25 cellular contexts compared by ENCODE assay signal in the genomic region with DNA sequence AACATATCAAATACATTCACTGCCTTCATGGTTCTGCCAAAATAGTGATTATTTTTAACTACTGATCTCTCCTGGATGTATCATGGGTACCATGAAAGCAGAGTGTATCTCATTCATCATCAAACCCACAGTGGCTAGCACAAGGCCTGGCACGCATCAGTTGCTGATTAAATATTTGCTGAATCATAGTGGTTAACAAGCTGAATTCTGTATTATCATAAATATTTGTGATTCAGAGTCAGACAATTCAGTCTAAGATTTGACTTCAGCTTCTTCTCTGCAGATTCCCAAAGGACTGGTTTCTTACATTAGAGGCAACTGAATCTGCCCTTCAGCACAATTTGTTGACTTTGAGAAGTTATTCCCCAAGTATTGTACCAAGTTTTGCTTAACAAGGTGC.
DNase-seq lines count a peak whose midpoint lies in the region; ATAC-seq, FAIRE-seq and TF ChIP-seq lines count a peak whose summit lies in the region.
"Had no signal": no experiment of that assay in that cellular context is flagged by ENCODE, and none has a peak within 500 bp of the region (broad histone marks: within the 10 kb centered on the region; RNA-seq: fewer than 3 reads in every experiment).

No MANE protein-coding gene starts in this region.

- no peak overlapping the region for H3K18ac ChIP-seq in mesenchymal stem cell (ENCODE audit: low read depth in 1 of 2, low read length in 2 of 2)

- TF ChIP-seq CTCF in C4-2B (conservative IDR thresholded peaks at IDR 0.05), result no peak
- no peak for TF ChIP-seq CTCF in LNCaP clone FGC (IDR thresholded peaks at IDR 0.05; ENCODE audit: control insufficient read depth, extremely low read depth, insufficient read depth)
- no peak for TF ChIP-seq CTCF in bronchial epithelial cell (IDR thresholded peaks at IDR 0.05; ENCODE audit: insufficient read depth, low read length, severe bottlenecking)
- TF ChIP-seq CTCF in testis (IDR thresholded peaks at IDR 0.05), result no peak

- no peak overlapping the region for H3K14ac ChIP-seq in mesenchymal stem cell (ENCODE audit: low read length in 2 of 2)

- FAIRE-seq in bronchial epithelial cell (lab: Jason Lieb, UNC), result no peak
- FAIRE-seq: GM12892, GM19239 had no signal

- no peak overlapping the region for H2BK15ac ChIP-seq in mesenchymal stem cell (ENCODE audit: low read depth, poor library complexity, severe bottlenecking)

- H3K27ac ChIP-seq in C4-2B, result peak overlapping the region; percentile 43; the same call in 1 of the 2 replicates
- no peak overlapping the region for H3K27ac ChIP-seq in mesenchymal stem cell (ENCODE audit: low read length, poor library complexity, severe bottlenecking)
- no peak overlapping the region for H3K27ac ChIP-seq in testis
- H3K27ac ChIP-seq: left ventricle myocardium inferior, right lobe of liver had no signal

- H3K27me3 ChIP-seq in bronchial epithelial cell (ENCODE audit: control insufficient read depth, insufficient read depth, low read length), result no peaks in the 10 kb centered on the region
- H3K27me3 ChIP-seq in mesenchymal stem cell (ENCODE audit: control insufficient read depth in 1 of 2, insufficient read depth in 1 of 2, low read length in 2 of 2), result no peaks in the 10 kb centered on the region
- H3K27me3 ChIP-seq in testis, result no peaks in the 10 kb centered on the region
- H3K27me3 ChIP-seq: right lobe of liver had no signal

- H3K4me2 ChIP-seq in mesenchymal stem cell (ENCODE audit: low read length, poor library complexity, severe bottlenecking), result no peak overlapping the region

- H3K4ac ChIP-seq in mesenchymal stem cell (ENCODE audit: low read depth in 1 of 2, low read length in 2 of 2), result no peak overlapping the region

- H4K91ac ChIP-seq in mesenchymal stem cell (ENCODE audit: low read length), result no peak overlapping the region

- no peaks in the 10 kb centered on the region for H3K36me3 ChIP-seq in bronchial epithelial cell (ENCODE audit: control insufficient read depth, insufficient read depth, low read length)
- H3K36me3 ChIP-seq in mesenchymal stem cell (ENCODE audit: control insufficient read depth in 1 of 2, insufficient read depth in 2 of 2, low read depth in 1 of 2, low read length in 2 of 2), result no peaks in the 10 kb centered on the region
- H3K36me3 ChIP-seq in testis (ENCODE audit: low read depth, missing control alignments), result no peaks in the 10 kb centered on the region
- H3K36me3 ChIP-seq: left ventricle myocardium inferior, right lobe of liver had no signal

- H3K4me3 ChIP-seq in LNCaP clone FGC (ENCODE audit: low read depth, low read length) (no peak overlapping the region), bronchial epithelial cell (ENCODE audit: low read depth, low read length) (no peak overlapping the region), mesenchymal stem cell (ENCODE audit: insufficient read depth in 1 of 2, low read depth in 1 of 2, low read length in 2 of 2) (no peak overlapping the region), testis (no peak overlapping the region)
- H3K4me3 ChIP-seq: left ventricle myocardium inferior, right lobe of liver had no signal

- DNase-seq in LNCaP clone FGC (ENCODE audit: low read depth), result peak; percentile 59
- peak; percentile 29 for DNase-seq in bronchial epithelial cell (ENCODE audit: low read depth)
- DNase-seq in mesenchymal stem cell, result no peak
- no peak for DNase-seq in testis
- DNase-seq in HuH-7.5 (ENCODE audit: low spot score), result no peak
- DNase-seq in HK-2 (ENCODE audit: unreplicated experiment), result no peak
- DNase-seq: activated CD4-positive, alpha-beta T cell treated with anti-CD3 and anti-CD28 coated beads, Interleukin-2, amount 50 U/mL, for 48 hours; activated CD8-positive, alpha-beta memory T cell treated with anti-CD3 and anti-CD28 coated beads, Interleukin-2, amount 50 U/mL, for 48 hours; CD8-positive, alpha-beta T cell; cortex of kidney; immature natural killer cell; Karpas-422; left ventricle myocardium inferior; NCI-H1105 treated with DMSO at 0.1 percent for 48 hours; NCI-H2081 treated with DMSO at 0.1 percent for 48 hours; NCI-H510A; NK-92 treated with Interleukin-12 subunit alpha and Interleukin-12 subunit beta, amount 100 ng/mL, for 24 hours; right lobe of liver; stimulated activated CD8-positive, alpha-beta memory T cell treated with anti-CD3 and anti-CD28 coated beads, Interleukin-4, amount 100 ng/mL, for 48 hours; T-helper 2 cell had no signal

- H3K9me3 ChIP-seq in mesenchymal stem cell (ENCODE audit: control insufficient read depth, low read length), result no peaks in the 10 kb centered on the region
- no peaks in the 10 kb centered on the region for H3K9me3 ChIP-seq in testis
- H3K9me3 ChIP-seq: left ventricle myocardium inferior, right lobe of liver had no signal

- no peak overlapping the region for H2BK12ac ChIP-seq in mesenchymal stem cell (ENCODE audit: low read length in 2 of 2)

- H3K4me1 ChIP-seq in mesenchymal stem cell (ENCODE audit: control insufficient read depth, insufficient read depth, low read depth, low read length) (no peaks in the 10 kb centered on the region), testis (no peaks in the 10 kb centered on the region)
- H3K4me1 ChIP-seq: left ventricle myocardium inferior, right lobe of liver had no signal

- H2BK5ac ChIP-seq in mesenchymal stem cell (ENCODE audit: low read depth, low read length, poor library complexity, severe bottlenecking), result no peak overlapping the region

- no peak overlapping the region for H2AFZ ChIP-seq in mesenchymal stem cell (ENCODE audit: low read depth, low read length)

- H3K79me1 ChIP-seq in mesenchymal stem cell (replicated peaks; ENCODE audit: low read length, poor library complexity, severe bottlenecking), result no peaks in the 10 kb centered on the region

- H3K23ac ChIP-seq in mesenchymal stem cell (ENCODE audit: low read length in 2 of 2), result no peak overlapping the region

- no peak overlapping the region for H2BK120ac ChIP-seq in mesenchymal stem cell (ENCODE audit: low read depth, low read length)

- no peak overlapping the region for H2AK5ac ChIP-seq in mesenchymal stem cell (ENCODE audit: low read length, severe bottlenecking)

- no peak for ATAC-seq in HG03039 (IDR thresholded peaks at IDR 0.05; ENCODE audit: unreplicated experiment)
- ATAC-seq: CD8-positive, alpha-beta T cell; right lobe of liver; WTC11 had no signal

- WGBS in mesenchymal stem cell, result no CpG with 5 or more reads among the region's 1 CpG
- WGBS in testis, 2 donors, result 76 to 83% methylated on average over 1 of the region's 1 CpG

- no peak for TF ChIP-seq POLR2A in testis (IDR thresholded peaks at IDR 0.05)

- intact Hi-C loops in testis (cut with DNase I; ENCODE audit: low total_unique reads), result no loop called here

- H4K8ac ChIP-seq in mesenchymal stem cell (ENCODE audit: low read length), result no peak overlapping the region

- peak overlapping the region; percentile 21 for H3K9ac ChIP-seq in mesenchymal stem cell (ENCODE audit: low read length)

Comparison
In these comparisons a context has a peak if more than half of its experiments do, and no peak if none do; other contexts are left out.
1. DNase-seq: peak in LNCaP clone FGC (single experiment) and bronchial epithelial cell (single experiment); none in mesenchymal stem cell (single experiment), testis (single experiment), HuH-7.5 (single experiment) and HK-2 (single experiment).